11 cellular contexts compared by ENCODE assay signal in genomic region chr10:79275431-79275851, GRCh38.
DNase-seq lines count a peak whose midpoint lies in the region; ATAC-seq lines count a peak whose summit lies in the region.
"Had no signal": no experiment of that assay in that cellular context is flagged by ENCODE, and none has a peak within 500 bp of the region (broad histone marks: within the 10 kb centered on the region; RNA-seq: fewer than 3 reads in every experiment).

No MANE protein-coding gene starts in this region.

- DNase-seq in Right ventricle myocardium inferior (ENCODE audit: missing footprints) (no peak), cardiac septum (ENCODE audit: low spot score) (no peak), Right ventricle myocardium superior (peak; percentile 81), pons (ENCODE audit: low spot score) (peak; percentile 61)
- no peak for DNase-seq in effector CD4-positive, alpha-beta T cell
- no peak for DNase-seq in activated CD8-positive, alpha-beta memory T cell treated with anti-CD3 and anti-CD28 coated beads, Interleukin-2, amount 50 U/mL, for 4 hours
- no peak for DNase-seq in activated CD8-positive, alpha-beta memory T cell treated with anti-CD3 and anti-CD28 coated beads, Interleukin-2, amount 50 U/mL, for 48 hours
- DNase-seq: colonic mucosa; RPMI8226; stimulated activated CD4-positive, alpha-beta T cell treated with anti-CD3 and anti-CD28 coated beads, Interleukin-4, amount 100 ng/mL, for 4 hours had no signal

- intact Hi-C loops in Right ventricle myocardium inferior (cut with DNase I) = loop anchor here (2.0 kb wide), 1 partner anchor 53 kb away; no protein-coding TSS in a partner anchor
- intact Hi-C loops in cardiac septum (cut with DNase I) = no loop called here
- intact Hi-C loops in Right ventricle myocardium superior (cut with DNase I) = no loop called here

- ATAC-seq in Right ventricle myocardium inferior (peak; percentile 14), Right ventricle myocardium superior (ENCODE audit: poor library complexity) (peak; percentile 30), HG03565 (IDR thresholded peaks at IDR 0.05; ENCODE audit: unreplicated experiment) (no peak)

Comparison
In these comparisons a context has a peak if more than half of its experiments do, and no peak if none do; other contexts are left out.
1. DNase-seq: peak in Right ventricle myocardium superior (single experiment) and pons (single experiment); none in Right ventricle myocardium inferior (single experiment), cardiac septum (single experiment), effector CD4-positive, alpha-beta T cell (single experiment), activated CD8-positive, alpha-beta memory T cell treated with anti-CD3 and anti-CD28 coated beads, Interleukin-2, amount 50 U/mL, for 4 hours (single experiment) and activated CD8-positive, alpha-beta memory T cell treated with anti-CD3 and anti-CD28 coated beads, Interleukin-2, amount 50 U/mL, for 48 hours (single experiment).